ENCODE assay signal across 8 cellular contexts in the genomic region with DNA sequence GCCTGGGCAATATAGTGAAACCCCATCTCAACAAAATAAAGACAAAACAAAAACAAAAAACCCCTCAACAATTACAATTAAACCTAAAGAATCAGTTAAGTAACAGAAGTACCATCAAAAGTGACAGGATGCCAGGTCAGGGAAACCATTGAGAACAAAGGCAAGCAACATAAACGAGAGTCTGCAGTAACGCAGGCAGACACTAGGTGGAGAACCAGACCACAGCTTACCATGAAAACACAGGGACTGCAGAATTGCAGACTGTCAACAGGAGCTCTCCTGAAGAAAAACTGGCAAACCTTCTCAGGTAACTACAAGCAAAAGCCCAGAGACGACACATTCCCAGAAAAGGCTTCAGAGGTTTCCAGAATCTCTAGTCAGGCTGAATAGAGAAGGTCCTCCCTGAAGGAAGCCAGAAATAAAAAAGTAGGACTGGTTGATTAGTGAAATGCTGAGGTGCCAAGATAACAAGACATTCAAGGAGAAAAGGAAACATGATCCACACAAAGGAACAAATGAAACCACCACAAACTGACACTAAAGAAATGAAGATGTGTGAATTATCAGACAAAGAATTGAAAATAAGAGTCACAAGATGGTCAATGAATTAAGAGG. TPM values are rescaled to one million over a fixed set of nuclear protein-coding genes. Genes with fewer than 3 reads are reported as not detected.
DNase-seq lines count a peak whose midpoint lies in the region; ATAC-seq, FAIRE-seq and TF ChIP-seq lines count a peak whose summit lies in the region.

No MANE protein-coding gene starts in this region.

- TF ChIP-seq RAD21 in A549 (conservative IDR thresholded peaks at IDR 0.05 in 1 of 2, IDR thresholded peaks at IDR 0.05 in 1 of 2), result peak; percentile 38 to 80; a peak in 3 of 5 replicates

- H3K4me1 ChIP-seq in A549, result no peaks in the 10 kb centered on the region

- ATAC-seq in A549 (peak in 1 of 2 experiments; percentile 65; a peak in 3 of 6 replicates), GM21423 (IDR thresholded peaks at IDR 0.05; ENCODE audit: unreplicated experiment) (no peak)

- H3K4me2 ChIP-seq in A549, result no peak overlapping the region

- H3K9me3 ChIP-seq in A549, result peaks cover 66% of the 10 kb centered on the region

- POLR2A ChIA-PET in A549 (lab: Yijun Ruan, JAX), result no interaction called here

- in situ Hi-C loops in T47D (cut with HindIII; ENCODE audit: low pct_unique_long_range_greater_than_20kb, low sequenced_read_pairs), result no loop called here

- H3K27ac ChIP-seq in A549, result no peak overlapping the region

- TF ChIP-seq CTCF in A549 (IDR thresholded peaks at IDR 0.05) (peak; percentile 18; the same call in 1 of the 3 replicates), GM20000 (IDR thresholded peaks at IDR 0.05; ENCODE audit: extremely low read depth, missing control alignments) (peak; percentile 93), WI38 (IDR thresholded peaks at IDR 0.05; ENCODE audit: low read depth, low read length) (peak; percentile 79)

- TF ChIP-seq EP300 in A549 (IDR thresholded peaks at IDR 0.05), result no peak

- CTCF ChIA-PET in A549 (lab: Yijun Ruan, JAX), result interaction anchor here (1.0 to 1.1 kb wide), 2 partner anchors 1033 to 1418 kb away, joined by 3 read pairs; no protein-coding TSS in a partner anchor

- H3K4me3 ChIP-seq in A549, result no peak overlapping the region
- no peak overlapping the region for H3K4me3 ChIP-seq in WI38 (ENCODE audit: low read depth, low read length)

- FAIRE-seq in A549 (lab: Jason Lieb, UNC), result peak; percentile 59

- no peak for TF ChIP-seq POLR2A in A549 (IDR thresholded peaks at IDR 0.05; ENCODE audit: low read length)

- 3% methylated on average over 3 of the region's 3 CpGs for WGBS in A549 (ENCODE audit: missing lambda C conversion rate)

- DNase-seq in A549 (ENCODE audit: low read depth in 1 of 2, low spot score in 1 of 2) (peak; percentile 25 to 67), GM20000 (ENCODE audit: low spot score) (peak; percentile 75), NCI-H2196 treated with DMSO at 0.1 percent for 48 hours (lab: John Stamatoyannopoulos, UW; ENCODE audit: unreplicated experiment) (peak; percentile 63), T47D (ENCODE audit: low read depth in 1 of 2, low spot score in 1 of 2) (peak; percentile 35 to 89), iris pigment epithelial cell (ENCODE audit: low read depth) (peak; percentile 85)
- peak; percentile 45 to 60 for DNase-seq in stimulated activated CD4-positive, alpha-beta T cell treated with anti-CD3 and anti-CD28 coated beads, Interleukin-15, amount 100 ng/mL, for 48 hours (ENCODE audit: low read depth in 2 of 2)

TF ChIP-seq in A549, 52 proteins besides CTCF, POLR2A, EP300 and RAD21:
- TF ChIP-seq HOXA7 (CRISPR knock-in tag; IDR thresholded peaks at IDR 0.05) (no peak), MYC (IDR thresholded peaks at IDR 0.05; ENCODE audit: borderline replicate concordance, low read length) (no peak), TP53 (CRISPR knock-in tag; IDR thresholded peaks at IDR 0.05) (no peak), RCOR1 (IDR thresholded peaks at IDR 0.05; ENCODE audit: low read depth, low read length) (no peak), ZSCAN20 (CRISPR knock-in tag; IDR thresholded peaks at IDR 0.05) (no peak), RFX5 (IDR thresholded peaks at IDR 0.05) (no peak), ZFP36 (IDR thresholded peaks at IDR 0.05; ENCODE audit: borderline replicate concordance, partially characterized antibody) (no peak), JUNB (IDR thresholded peaks at IDR 0.05) (no peak), KDM1A (IDR thresholded peaks at IDR 0.05; ENCODE audit: low read depth) (no peak), MAFK (IDR thresholded peaks at IDR 0.05; ENCODE audit: partially characterized antibody) (no peak), FOXS1 (CRISPR knock-in tag; IDR thresholded peaks at IDR 0.05) (no peak), HEYL (CRISPR knock-in tag; IDR thresholded peaks at IDR 0.05) (no peak), NPAS2 (CRISPR knock-in tag; IDR thresholded peaks at IDR 0.05; ENCODE audit: borderline replicate concordance) (no peak), NFE2L2 (conservative IDR thresholded peaks at IDR 0.05; ENCODE audit: low read length) (no peak)
- TF ChIP-seq, protein P1, sequence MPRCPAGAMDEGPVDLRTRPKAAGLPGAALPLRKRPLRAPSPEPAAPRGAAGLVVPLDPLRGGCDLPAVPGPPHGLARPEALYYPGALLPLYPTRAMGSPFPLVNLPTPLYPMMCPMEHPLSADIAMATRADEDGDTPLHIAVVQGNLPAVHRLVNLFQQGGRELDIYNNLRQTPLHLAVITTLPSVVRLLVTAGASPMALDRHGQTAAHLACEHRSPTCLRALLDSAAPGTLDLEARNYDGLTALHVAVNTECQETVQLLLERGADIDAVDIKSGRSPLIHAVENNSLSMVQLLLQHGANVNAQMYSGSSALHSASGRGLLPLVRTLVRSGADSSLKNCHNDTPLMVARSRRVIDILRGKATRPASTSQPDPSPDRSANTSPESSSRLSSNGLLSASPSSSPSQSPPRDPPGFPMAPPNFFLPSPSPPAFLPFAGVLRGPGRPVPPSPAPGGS (IDR thresholded peaks at IDR 0.05), result no peak
- TF ChIP-seq, protein P2, sequence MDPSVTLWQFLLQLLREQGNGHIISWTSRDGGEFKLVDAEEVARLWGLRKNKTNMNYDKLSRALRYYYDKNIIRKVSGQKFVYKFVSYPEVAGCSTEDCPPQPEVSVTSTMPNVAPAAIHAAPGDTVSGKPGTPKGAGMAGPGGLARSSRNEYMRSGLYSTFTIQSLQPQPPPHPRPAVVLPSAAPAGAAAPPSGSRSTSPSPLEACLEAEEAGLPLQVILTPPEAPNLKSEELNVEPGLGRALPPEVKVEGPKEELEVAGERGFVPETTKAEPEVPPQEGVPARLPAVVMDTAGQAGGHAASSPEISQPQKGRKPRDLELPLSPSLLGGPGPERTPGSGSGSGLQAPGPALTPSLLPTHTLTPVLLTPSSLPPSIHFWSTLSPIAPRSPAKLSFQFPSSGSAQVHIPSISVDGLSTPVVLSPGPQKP (IDR thresholded peaks at IDR 0.05; ENCODE audit: low read depth, low read length), result no peak
TF ChIP-seq in A549: peak in this region for 0.

RNA-seq across cellular contexts. Expression of a gene that starts 2.2 kb away (rescaled TPM):
- polyA plus RNA-seq in A549 (2011; rRNA removed), result not detected in 2 replicates
- not detected in 2 replicates for polyA plus RNA-seq in A549 (2012; cell fraction: cytosol; rRNA removed)
- polyA plus RNA-seq in A549 (2012; cell fraction: nucleus; rRNA removed), result not detected in 2 replicates
- polyA plus RNA-seq in A549 (2017; fragmentation: RNase III; extraction: RNeasy Plus Mini Kit Qiagen cat#74134 plus additional on column Dnase treatment), result not detected in 3 replicates
- not detected in 2 replicates for polyA minus RNA-seq in A549 (2011; rRNA and poly(A)+ RNA removed)

RNA-seq across cellular contexts. Expression of a gene that starts 36.5 kb away (rescaled TPM):
- polyA plus RNA-seq in A549 (2011; rRNA removed) (not detected in 2 replicates), A549 (2017; fragmentation: RNase III; extraction: RNeasy Plus Mini Kit Qiagen cat#74134 plus additional on column Dnase treatment) (not detected in 3 replicates)
- not detected in 2 replicates for polyA plus RNA-seq in A549 (2012; cell fraction: cytosol; rRNA removed)
- not detected in 2 replicates for polyA plus RNA-seq in A549 (2012; cell fraction: nucleus; rRNA removed)
- not detected in 2 replicates for polyA minus RNA-seq in A549 (2011; rRNA and poly(A)+ RNA removed)

RNA-seq across cellular contexts. Expression of a gene that starts 59.3 kb away (rescaled TPM):
- not detected in 2 replicates for polyA plus RNA-seq in A549 (2011; rRNA removed)
- not detected in 2 replicates for polyA plus RNA-seq in A549 (2012; cell fraction: cytosol; rRNA removed)
- not detected in 2 replicates for polyA plus RNA-seq in A549 (2012; cell fraction: nucleus; rRNA removed)
- not detected in 3 replicates for polyA plus RNA-seq in A549 (2017; fragmentation: RNase III; extraction: RNeasy Plus Mini Kit Qiagen cat#74134 plus additional on column Dnase treatment)
- not detected in 2 replicates for polyA minus RNA-seq in A549 (2011; rRNA and poly(A)+ RNA removed)

Comparison
In these comparisons a context has a peak if more than half of its experiments do, and no peak if none do; other contexts are left out.
1. CTCF ChIP-seq: peak in every context shown above with its lines; median percentile 93 in GM20000; 79 in WI38; 18 in A549.